ENCODE assay signal across 7 cellular contexts in the genomic region with DNA sequence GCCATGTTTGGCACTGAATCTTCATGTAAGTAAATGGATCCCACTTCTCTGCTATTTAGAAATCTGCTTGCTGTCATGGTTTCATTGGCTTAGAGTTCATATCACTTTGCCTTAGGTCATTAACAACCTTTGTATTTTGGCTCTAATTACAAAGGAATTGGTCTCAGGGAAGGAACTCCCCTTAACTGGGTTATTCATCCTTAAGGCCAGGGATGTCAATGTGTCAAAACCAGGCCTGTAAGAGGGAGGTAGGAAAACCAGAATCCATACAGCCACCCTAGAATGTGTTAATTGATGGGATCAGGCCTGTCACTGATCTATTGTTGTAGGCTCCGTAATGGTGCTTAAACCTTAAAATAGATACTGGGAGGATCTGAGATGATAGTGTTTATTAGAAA.
DNase-seq lines count a peak whose midpoint lies in the region; ATAC-seq lines count a peak whose summit lies in the region.

No MANE protein-coding gene starts in this region.

- intact Hi-C loops in right cardiac atrium (cut with DNase I), result no loop called here

- WGBS in right cardiac atrium, result 27% methylated on average over 1 of the region's 1 CpG

- peak overlapping the region; percentile 50 for H3K27ac ChIP-seq in right cardiac atrium (ENCODE audit: low read length)
- no peak overlapping the region for H3K27ac ChIP-seq in stomach smooth muscle (ENCODE audit: low read length)

- ATAC-seq in right cardiac atrium (peak; percentile 10 to 16), GM21619 (IDR thresholded peaks at IDR 0.05; ENCODE audit: unreplicated experiment) (no peak)

- H3K4me1 ChIP-seq in adipocyte (ENCODE audit: control insufficient read depth, insufficient read depth, low read length) (peaks cover 16% of the 10 kb centered on the region), right cardiac atrium (ENCODE audit: control insufficient read depth, insufficient read depth, low read length) (peaks cover 6% of the 10 kb centered on the region), stomach smooth muscle (ENCODE audit: control insufficient read depth, insufficient read depth, low read length) (peaks cover 7% of the 10 kb centered on the region)

- no peaks in the 10 kb centered on the region for H3K9me3 ChIP-seq in adipocyte (ENCODE audit: control insufficient read depth, low read length)
- H3K9me3 ChIP-seq in right cardiac atrium (ENCODE audit: control insufficient read depth, low read length), result no peaks in the 10 kb centered on the region
- no peaks in the 10 kb centered on the region for H3K9me3 ChIP-seq in stomach smooth muscle (ENCODE audit: control insufficient read depth in 2 of 2, low read length in 2 of 2)

- H3K36me3 ChIP-seq in adipocyte (ENCODE audit: control insufficient read depth, insufficient read depth, low read length, severe bottlenecking) (no peaks in the 10 kb centered on the region), stomach smooth muscle (ENCODE audit: control insufficient read depth in 2 of 2, insufficient read depth in 2 of 2, low read length in 2 of 2) (no peaks in the 10 kb centered on the region)

- DNase-seq in M059J (ENCODE audit: low read depth) (peak; percentile 18), adipocyte (ENCODE audit: low read depth) (no peak), right cardiac atrium (no peak), GOT3 (lab: John Stamatoyannopoulos, UW) (no peak), CD1c-positive myeloid dendritic cell (ENCODE audit: extremely low spot score) (no peak)

- no peaks in the 10 kb centered on the region for H3K27me3 ChIP-seq in adipocyte (replicated peaks; ENCODE audit: control insufficient read depth, insufficient read depth, low read length)
- no peaks in the 10 kb centered on the region for H3K27me3 ChIP-seq in right cardiac atrium (ENCODE audit: control insufficient read depth, insufficient read depth)
- H3K27me3 ChIP-seq in stomach smooth muscle (ENCODE audit: control insufficient read depth in 1 of 2, insufficient read depth in 2 of 2, low read length in 2 of 2), result no peaks in the 10 kb centered on the region

- H3K9ac ChIP-seq in adipocyte (ENCODE audit: low read length), result peak overlapping the region; percentile 67
- H3K9ac ChIP-seq in stomach smooth muscle (ENCODE audit: low read length in 2 of 2), result peak overlapping the region; percentile 54 to 55

- H3K4me3 ChIP-seq in adipocyte (ENCODE audit: low read length) (peak overlapping the region; percentile 78), right cardiac atrium (ENCODE audit: low read length) (peak overlapping the region; percentile 48), stomach smooth muscle (ENCODE audit: low read length in 2 of 2) (peak overlapping the region; percentile 67 to 73)
